Comparison of ENCODE assay signal across 9 cellular contexts in the genomic region with DNA sequence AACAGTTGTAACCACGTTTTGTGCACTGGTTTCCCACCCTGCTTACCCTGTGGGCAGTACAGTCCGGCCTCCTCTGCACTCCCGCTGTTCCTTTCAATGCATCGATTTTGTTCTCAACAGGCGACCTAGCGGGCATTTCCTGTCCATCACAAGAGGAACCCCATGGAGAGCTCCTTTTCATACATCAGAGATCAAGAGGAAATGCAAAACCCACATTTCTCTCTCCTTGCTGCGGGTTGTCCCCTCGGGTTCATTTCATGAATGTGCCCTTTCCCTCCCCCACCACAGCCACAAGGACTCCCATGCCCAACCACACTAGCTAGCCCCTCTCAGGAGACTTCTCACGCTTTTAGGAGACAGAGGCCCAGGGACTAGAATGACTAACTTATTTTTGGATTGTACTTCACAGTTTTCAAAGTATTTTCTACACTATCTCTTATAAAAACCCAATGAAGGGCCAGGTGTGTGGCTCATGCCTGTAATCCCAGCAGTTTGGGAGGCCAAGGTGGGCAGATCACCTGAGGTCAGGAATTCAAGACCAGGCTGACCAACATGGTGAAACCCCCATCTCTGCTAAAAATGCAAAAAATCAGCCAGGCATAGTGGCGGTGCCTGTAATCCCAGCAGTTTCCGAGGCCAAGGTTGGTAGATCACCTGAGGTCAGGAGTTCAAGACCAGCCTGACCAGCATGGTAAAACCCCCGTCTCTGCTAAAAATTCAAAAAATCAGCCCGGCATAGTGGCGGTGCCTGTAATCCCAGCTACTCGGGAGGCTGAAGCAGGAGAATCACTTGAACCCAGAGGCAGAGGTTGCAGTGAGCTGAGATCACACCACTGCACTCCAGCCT. TPM values are rescaled to one million over a fixed set of nuclear protein-coding genes. Genes with fewer than 3 reads are reported as not detected.
DNase-seq lines count a peak whose midpoint lies in the region; ATAC-seq and TF ChIP-seq lines count a peak whose summit lies in the region.
"Had no signal": no experiment of that assay in that cellular context is flagged by ENCODE, and none has a peak within 500 bp of the region (broad histone marks: within the 10 kb centered on the region; RNA-seq: fewer than 3 reads in every experiment).

No MANE protein-coding gene starts in this region.

- H3K27ac Mint-ChIP-seq in Calu3 (ENCODE audit: unreplicated experiment) = no peak overlapping the region

- H3K4me3 ChIP-seq in BLaER1 (peak overlapping the region; percentile 46; the same call in 1 of the 2 replicates), HUES64 (ENCODE audit: low read length) (peak overlapping the region; percentile 33), astrocyte of the cerebellum (ENCODE audit: low read depth, low read length) (no peak overlapping the region)

- WGBS in HUES64 = 11% methylated on average over 15 of the region's 15 CpGs

- peaks cover 62% of the 10 kb centered on the region for H3K4me1 ChIP-seq in BLaER1
- peaks cover 55% of the 10 kb centered on the region for H3K4me1 ChIP-seq in HUES64 (ENCODE audit: insufficient read depth, low read length)

- ATAC-seq in GM19397 (IDR thresholded peaks at IDR 0.05; ENCODE audit: unreplicated experiment) = peak; percentile 57

- no peak for TF ChIP-seq CTCF in astrocyte of the cerebellum (IDR thresholded peaks at IDR 0.05; ENCODE audit: low read depth, low read length, missing control alignments)
- no peak for TF ChIP-seq CTCF in Calu3 (IDR thresholded peaks at IDR 0.05; ENCODE audit: unreplicated experiment)

- no peaks in the 10 kb centered on the region for H3K27me3 ChIP-seq in BLaER1
- no peaks in the 10 kb centered on the region; the same call in 1 of the 2 replicates for H3K27me3 ChIP-seq in HUES64 (ENCODE audit: insufficient read depth, low read length)

- H3K4me3 Mint-ChIP-seq in Calu3 (ENCODE audit: low read depth, unreplicated experiment) = no peak overlapping the region

- H3K36me3 Mint-ChIP-seq in Calu3 (ENCODE audit: insufficient read depth, unreplicated experiment) = no peaks in the 10 kb centered on the region

- H3K9me3 ChIP-seq in BLaER1 = no peaks in the 10 kb centered on the region
- H3K9me3 ChIP-seq in HUES64 (ENCODE audit: insufficient read depth, low read depth, low read length) = no peaks in the 10 kb centered on the region

- in situ Hi-C loops in astrocyte of the cerebellum (cut with HindIII; ENCODE audit: low sequenced_read_pairs) = no loop called here

- H3K4me1 Mint-ChIP-seq in Calu3 (ENCODE audit: low read depth, unreplicated experiment) = no peaks in the 10 kb centered on the region

- peak; percentile 93 for DNase-seq in astrocyte of the cerebellum (ENCODE audit: low read depth)
- no peak for DNase-seq in Calu3
- DNase-seq in mucosa of gallbladder (ENCODE audit: low spot score) = no peak
- no peak for DNase-seq in NCI-H2029 (lab: John Stamatoyannopoulos, UW)
- no peak for DNase-seq in SW480 (ENCODE audit: low spot score)

- H4K20me1 ChIP-seq in BLaER1 = no peaks in the 10 kb centered on the region

- intact Hi-C loops in Calu3 (cut with micrococcal nuclease; ENCODE audit: unreplicated experiment) = no loop called here

- H3K4me2 ChIP-seq in BLaER1 = peak overlapping the region; percentile 95

- CTCF ChIA-PET in Calu3 (lab: Charles Lee) = no interaction called here

- BruUV-seq in Calu3 (replicated peaks; lab: Mats Ljungman, UMichigan) = no TSS peak

- peaks cover 88% of the 10 kb centered on the region for H3K27me3 Mint-ChIP-seq in Calu3 (ENCODE audit: unreplicated experiment)

- H3K36me3 ChIP-seq in BLaER1 = no peaks in the 10 kb centered on the region
- H3K36me3 ChIP-seq in HUES64 (ENCODE audit: insufficient read depth, low read length) = no peaks in the 10 kb centered on the region

- H3K9me3 Mint-ChIP-seq in Calu3 (ENCODE audit: low read depth, unreplicated experiment) = no peaks in the 10 kb centered on the region

- H3K9ac ChIP-seq in BLaER1 (peak overlapping the region; percentile 67), HUES64 (ENCODE audit: low read depth, low read length) (peak overlapping the region; percentile 60)

- peak overlapping the region; percentile 79 for H3K27ac ChIP-seq in BLaER1
- H3K27ac ChIP-seq in HUES64 (ENCODE audit: low read depth, low read length) = peak overlapping the region; percentile 94

RNA-seq across cellular contexts. Expression of gene ATP1A4, which starts 18.4 kb away (rescaled TPM):
- polyA plus RNA-seq in HUES64 (2013, experiment 1 of 2) = 0.40 TPM
- polyA plus RNA-seq in HUES64 (2013, experiment 2 of 2) = 0.19 TPM
- total RNA-seq in Calu3 (2022) = not detected in 2 replicates
- total RNA-seq in mucosa of gallbladder = 0.43 TPM
- total RNA-seq: liver had no signal
- polyA plus RNA-seq: liver had no signal

RNA-seq across cellular contexts. Expression of gene CASQ1, which starts 20.6 kb away (rescaled TPM):
- 0.90 TPM for polyA plus RNA-seq in HUES64 (2013, experiment 1 of 2)
- 1.1 TPM for polyA plus RNA-seq in HUES64 (2013, experiment 2 of 2)
- not detected in 2 replicates for total RNA-seq in Calu3 (2022)
- total RNA-seq in mucosa of gallbladder = 0.37 TPM
- total RNA-seq: liver had no signal
- polyA plus RNA-seq: liver had no signal

RNA-seq across cellular contexts. Expression of gene PEA15, which starts 35.4 kb away (rescaled TPM):
- 109 TPM for polyA plus RNA-seq in HUES64 (2013, experiment 1 of 2)
- 118 TPM for polyA plus RNA-seq in HUES64 (2013, experiment 2 of 2)
- total RNA-seq in Calu3 (2022) (128 and 153 TPM in 2 replicates), mucosa of gallbladder (138 TPM)

RNA-seq across cellular contexts. Expression of gene ATP1A2, which starts 54.2 kb away (rescaled TPM):
- polyA plus RNA-seq in HUES64 (2013, experiment 1 of 2) = 35.4 TPM
- 49.0 TPM for polyA plus RNA-seq in HUES64 (2013, experiment 2 of 2)
- total RNA-seq in Calu3 (2022) (not detected in 2 replicates), mucosa of gallbladder (18.6 TPM)
